In the genomic region with DNA sequence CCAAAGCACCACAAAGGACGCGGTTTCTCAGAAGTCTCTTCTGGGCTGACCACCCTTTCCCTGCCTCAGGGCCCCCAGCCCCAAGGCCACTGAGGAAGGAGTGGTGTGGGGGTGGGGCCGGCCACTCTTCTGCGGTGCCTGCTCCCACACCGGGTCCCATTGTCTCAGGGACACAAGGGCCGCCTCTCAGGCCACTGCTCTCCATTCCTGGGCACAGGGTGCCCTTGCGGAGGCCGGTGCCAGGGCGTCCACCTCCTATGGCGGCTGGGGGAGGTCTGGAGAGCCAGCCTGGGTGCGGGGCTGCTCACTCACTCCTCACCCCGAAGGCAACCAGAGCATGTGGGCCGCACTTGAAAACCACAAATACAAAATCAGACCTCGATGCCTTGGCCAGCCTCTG, we compare ENCODE assay signal across 20 cellular contexts. TPM values are rescaled to one million over a fixed set of nuclear protein-coding genes. Genes with fewer than 3 reads are reported as not detected.
"Had no signal": no experiment of that assay in that cellular context is flagged by ENCODE, and none has a peak within 500 bp of the region (broad histone marks: within the 10 kb centered on the region; RNA-seq: fewer than 3 reads in every experiment).

No MANE protein-coding gene starts in this region.

- H3K27me3 ChIP-seq: cardiac muscle cell, heart left ventricle, ovary, transverse colon, vagina had no signal

- H3K27ac ChIP-seq: epithelial cell of prostate, ovary, spleen, vagina had no signal

- ATAC-seq: activated T-cell treated with anti-CD3 and anti-CD28 coated beads, Interleukin-2, amount 50 U/mL, for 72 hours; heart left ventricle; left ventricle myocardium superior; mucosa of descending colon; stimulated activated memory B cell treated with anti-CD40 and anti-IgM and Interleukin-4, amounts not matched to agents 10 μg/mL and 1 μg/mL and 100 μg/mL, for 72 hours had no signal

- DNase-seq: activated CD4-positive, alpha-beta T cell treated with anti-CD3 and anti-CD28 coated beads, Interleukin-2, amount 50 U/mL, for 4 hours; activated effector memory CD4-positive, alpha-beta T cell treated with anti-CD3 and anti-CD28 coated beads, Interleukin-2, amount 50 U/mL, for 16 hours; activated naive CD4-positive, alpha-beta T cell treated with anti-CD3 and anti-CD28 coated beads, Interleukin-2, amount 50 U/mL, for 16 hours; activated T-cell treated with anti-CD3 and anti-CD28 coated beads, Interleukin-2, amount 50 U/mL, for 72 hours; endodermal cell; foreskin melanocyte; heart left ventricle; left ventricle myocardium superior; mucosa of descending colon; naive B cell; ovary; spleen; stimulated activated CD4-positive, alpha-beta T cell treated with anti-CD3 and anti-CD28 coated beads, Interleukin-4, amount 100 ng/mL, for 4 hours; transverse colon had no signal

- H3K36me3 ChIP-seq: cardiac muscle cell, heart left ventricle, ovary, spleen, transverse colon, vagina had no signal

- H3K9me3 ChIP-seq: heart left ventricle, mucosa of descending colon, ovary, spleen, transverse colon, vagina had no signal

- H3K4me1 ChIP-seq: spleen, vagina had no signal

- H3K4me3 ChIP-seq: cardiac muscle cell, heart left ventricle, mucosa of descending colon, ovary, spleen, transverse colon, vagina had no signal

RNA-seq across cellular contexts. Expression of gene PRIMA1, which starts 44.1 kb away (rescaled TPM):
- total RNA-seq: activated CD8-positive, alpha-beta memory T cell treated with anti-CD3 and anti-CD28 coated beads for 36 hours; activated T-cell treated with anti-CD3 and anti-CD28 coated beads, Interleukin-2, amount 50 U/mL, for 72 hours; kidney epithelial cell had no signal
